ENCODE assay signal across 8 cellular contexts in the genomic region with DNA sequence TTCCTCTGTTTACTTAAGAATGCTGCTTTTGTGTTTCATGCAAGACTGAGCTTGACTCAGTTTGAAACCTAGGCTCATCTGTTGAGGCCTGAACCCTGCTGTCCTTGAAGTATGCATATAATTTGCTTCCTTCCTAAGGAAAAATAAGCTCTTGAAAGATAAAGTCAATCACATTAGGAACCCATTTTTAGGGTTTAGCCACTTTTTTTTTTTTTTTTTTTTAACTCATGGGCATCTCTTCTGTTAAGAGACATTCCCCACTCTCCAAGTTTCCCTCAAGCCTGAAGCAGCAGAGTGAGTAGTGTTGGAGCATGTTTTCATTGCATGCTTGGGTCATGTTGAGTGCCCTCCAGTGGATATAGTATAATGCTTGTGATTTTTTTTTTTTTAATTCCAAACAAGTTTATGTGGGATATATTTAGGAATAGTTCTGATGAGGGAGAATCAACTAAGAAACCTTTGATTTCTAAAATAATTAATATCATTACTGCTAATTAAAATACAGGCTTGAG. TPM values are rescaled to one million over a fixed set of nuclear protein-coding genes. Genes with fewer than 3 reads are reported as not detected.
A peak's percentile ranks its signal among the peaks of the same experiment; 100 is the strongest.
DNase-seq lines count a peak whose midpoint lies in the region; ATAC-seq, FAIRE-seq and TF ChIP-seq lines count a peak whose summit lies in the region.

No MANE protein-coding gene starts in this region.

- TF ChIP-seq POLR2A in H54 (IDR thresholded peaks at IDR 0.05; ENCODE audit: low read depth, low read length), result no peak

- H3K4me1 Mint-ChIP-seq in osteocyte (ENCODE audit: unreplicated experiment), result peaks cover 62% of the 10 kb centered on the region

- peak overlapping the region; percentile 0 for H3K4me3 ChIP-seq in epithelial cell of esophagus (ENCODE audit: low read length)

- no peaks in the 10 kb centered on the region for H3K36me3 Mint-ChIP-seq in osteocyte (ENCODE audit: unreplicated experiment)

- DNase-seq in DMS 273 (lab: John Stamatoyannopoulos, UW; ENCODE audit: unreplicated experiment) (peak; percentile 61), H54 (ENCODE audit: insufficient read length, low spot score) (no peak), RKO (ENCODE audit: low spot score) (peak; percentile 70), epithelial cell of esophagus (ENCODE audit: low read depth) (peak; percentile 78), osteocyte (ENCODE audit: extremely low spot score, unreplicated experiment) (no peak)

- H3K27me3 Mint-ChIP-seq in osteocyte (ENCODE audit: unreplicated experiment), result peaks cover 2% of the 10 kb centered on the region

- peak; percentile 90 for FAIRE-seq in H54 (lab: Jason Lieb, UNC)

- peak overlapping the region; percentile 19 for H3K27ac Mint-ChIP-seq in osteocyte (ENCODE audit: unreplicated experiment)

- H3K4me3 Mint-ChIP-seq in osteocyte (ENCODE audit: unreplicated experiment), result peak overlapping the region; percentile 87

- H3K9me3 Mint-ChIP-seq in osteocyte (ENCODE audit: unreplicated experiment), result no peaks in the 10 kb centered on the region

- ATAC-seq in esophagus mucosa (no peak), GM18867 (IDR thresholded peaks at IDR 0.05; ENCODE audit: unreplicated experiment) (no peak), HG03095 (IDR thresholded peaks at IDR 0.05; ENCODE audit: unreplicated experiment) (no peak)

- TF ChIP-seq CTCF in epithelial cell of esophagus (IDR thresholded peaks at IDR 0.05; ENCODE audit: insufficient read depth, low read depth, low read length, missing control alignments) (peak; percentile 50), osteocyte (IDR thresholded peaks at IDR 0.05) (peak; percentile 55)

RNA-seq across cellular contexts. Expression of gene CTNNB1, which starts 3.6 kb away (rescaled TPM):
- total RNA-seq in osteocyte, result 321 and 339 TPM in 2 replicates
- 202 TPM for total RNA-seq in esophagus mucosa

Comparison
In these comparisons a context has a peak if more than half of its experiments do, and no peak if none do; other contexts are left out.
1. DNase-seq: peak in DMS 273 (single experiment), RKO (single experiment) and epithelial cell of esophagus (single experiment); none in H54 (single experiment) and osteocyte (single experiment).